Comparison of ENCODE assay signal across 10 cellular contexts in genomic region chr11:76604652-76605241, GRCh38.
DNase-seq lines count a peak whose midpoint lies in the region; ATAC-seq and TF ChIP-seq lines count a peak whose summit lies in the region.
"Had no signal": no experiment of that assay in that cellular context is flagged by ENCODE, and none has a peak within 500 bp of the region (broad histone marks: within the 10 kb centered on the region; RNA-seq: fewer than 3 reads in every experiment).

No MANE protein-coding gene starts in this region.

- peaks cover 35% of the 10 kb centered on the region for H3K4me1 ChIP-seq in lower lobe of right lung
- peaks cover 49% of the 10 kb centered on the region for H3K4me1 ChIP-seq in suprapubic skin
- H3K4me1 ChIP-seq in Caco-2, result no peaks in the 10 kb centered on the region

- peaks cover 26% of the 10 kb centered on the region for H3K9me3 Mint-ChIP-seq in Caco-2 (ENCODE audit: unreplicated experiment)
- no peaks in the 10 kb centered on the region for H3K9me3 Mint-ChIP-seq in activated CD4-positive, alpha-beta T cell treated with anti-CD3 and anti-CD28 coated beads, Interleukin-2, amount 10 ng/mL, durations not matched to agents 7 days and 5 days

- POLR2A ChIA-PET in Caco-2 (lab: Charles Lee), result no interaction called here
- POLR2A ChIA-PET in activated CD4-positive, alpha-beta T cell treated with anti-CD3 and anti-CD28 coated beads, Interleukin-2, amount 10 ng/mL, durations not matched to agents 7 days and 5 days (lab: Charles Lee), result no interaction called here

- BruUV-seq in Caco-2 (replicated peaks; lab: Mats Ljungman, UMichigan), result no TSS peak

- no peak overlapping the region for H3K27ac Mint-ChIP-seq in Caco-2 (ENCODE audit: unreplicated experiment)
- no peak overlapping the region for H3K27ac Mint-ChIP-seq in activated CD4-positive, alpha-beta T cell treated with anti-CD3 and anti-CD28 coated beads, Interleukin-2, amount 10 ng/mL, durations not matched to agents 7 days and 5 days

- TF ChIP-seq EP300 in suprapubic skin (IDR thresholded peaks at IDR 0.05), result no peak

- H3K4me1 Mint-ChIP-seq in Caco-2 (ENCODE audit: low read depth, unreplicated experiment), result no peaks in the 10 kb centered on the region
- H3K4me1 Mint-ChIP-seq in activated CD4-positive, alpha-beta T cell treated with anti-CD3 and anti-CD28 coated beads, Interleukin-2, amount 10 ng/mL, durations not matched to agents 7 days and 5 days, result no peaks in the 10 kb centered on the region

- H3K36me3 ChIP-seq in lower lobe of right lung, result no peaks in the 10 kb centered on the region
- no peaks in the 10 kb centered on the region for H3K36me3 ChIP-seq in suprapubic skin
- no peaks in the 10 kb centered on the region for H3K36me3 ChIP-seq in Caco-2 (ENCODE audit: control insufficient read depth, insufficient read depth, low read length)

- H3K27me3 Mint-ChIP-seq in Caco-2 (ENCODE audit: insufficient read depth, unreplicated experiment), result no peaks in the 10 kb centered on the region
- H3K27me3 Mint-ChIP-seq in activated CD4-positive, alpha-beta T cell treated with anti-CD3 and anti-CD28 coated beads, Interleukin-2, amount 10 ng/mL, durations not matched to agents 7 days and 5 days, result peaks cover 2% of the 10 kb centered on the region

- TF ChIP-seq CTCF in lower lobe of right lung (IDR thresholded peaks at IDR 0.05) (no peak), suprapubic skin (IDR thresholded peaks at IDR 0.05) (no peak), Caco-2 (IDR thresholded peaks at IDR 0.05; ENCODE audit: insufficient read depth in 1 of 2, low read depth in 1 of 2, low read length in 1 of 2, severe bottlenecking in 1 of 2, unreplicated experiment in 1 of 2) (no peak)

- H3K27me3 ChIP-seq in lower lobe of right lung (ENCODE audit: low read depth), result no peaks in the 10 kb centered on the region
- no peaks in the 10 kb centered on the region for H3K27me3 ChIP-seq in suprapubic skin
- no peaks in the 10 kb centered on the region for H3K27me3 ChIP-seq in Caco-2 (replicated peaks; ENCODE audit: control insufficient read depth, insufficient read depth, low read length)

- H3K4me3 ChIP-seq in lower lobe of right lung (no peak overlapping the region), suprapubic skin (no peak overlapping the region), Caco-2 (ENCODE audit: low read depth, low read length) (no peak overlapping the region)

- WGBS in suprapubic skin, result 64% methylated on average over 1 of the region's 8 CpGs

- ATAC-seq in lower lobe of right lung (peak; percentile 11 to 30), GM19467 (IDR thresholded peaks at IDR 0.05; ENCODE audit: unreplicated experiment) (no peak)

- no peaks in the 10 kb centered on the region for H3K36me3 Mint-ChIP-seq in Caco-2 (ENCODE audit: insufficient read depth, unreplicated experiment)
- no peaks in the 10 kb centered on the region for H3K36me3 Mint-ChIP-seq in activated CD4-positive, alpha-beta T cell treated with anti-CD3 and anti-CD28 coated beads, Interleukin-2, amount 10 ng/mL, durations not matched to agents 7 days and 5 days (ENCODE audit: low read depth)
- H3K36me3 Mint-ChIP-seq: naive B cell had no signal

- H3K4me3 Mint-ChIP-seq in Caco-2 (ENCODE audit: unreplicated experiment), result no peak overlapping the region
- H3K4me3 Mint-ChIP-seq in activated CD4-positive, alpha-beta T cell treated with anti-CD3 and anti-CD28 coated beads, Interleukin-2, amount 10 ng/mL, durations not matched to agents 7 days and 5 days, result no peak overlapping the region
- H3K4me3 Mint-ChIP-seq: naive B cell had no signal

- DNase-seq in M059J (ENCODE audit: low read depth) (peak; percentile 80), epidermal melanocyte (ENCODE audit: insufficient read length, low spot score) (peak; percentile 56), lower lobe of right lung (no peak), suprapubic skin (ENCODE audit: low spot score in 2 of 2) (peak; percentile 61 to 80), NCI-H345 treated with DMSO at 0.1 percent for 48 hours (lab: John Stamatoyannopoulos, UW; ENCODE audit: unreplicated experiment) (no peak), Caco-2 (no peak)
- no peak for DNase-seq in activated CD4-positive, alpha-beta T cell treated with anti-CD3 and anti-CD28 coated beads, Interleukin-2, amount 10 ng/mL, durations not matched to agents 7 days and 5 days
- DNase-seq: activated CD4-positive, alpha-beta T cell treated with anti-CD3 and anti-CD28 coated beads for 4 hours; naive B cell had no signal

- CTCF ChIA-PET in Caco-2 (lab: Charles Lee), result interaction anchor here (0.6 kb wide), 1 partner anchor 15 kb away, joined by 3 read pairs; no protein-coding TSS in a partner anchor
- CTCF ChIA-PET in activated CD4-positive, alpha-beta T cell treated with anti-CD3 and anti-CD28 coated beads, Interleukin-2, amount 10 ng/mL, durations not matched to agents 7 days and 5 days (lab: Charles Lee), result no interaction called here

- intact Hi-C loops in lower lobe of right lung (cut with DNase I) (no loop called here), Caco-2 (cut with micrococcal nuclease; ENCODE audit: unreplicated experiment) (no loop called here)

- H3K27ac ChIP-seq in lower lobe of right lung, result peak overlapping the region; percentile 41
- H3K27ac ChIP-seq in suprapubic skin, result peak overlapping the region; percentile 52

- H3K9me3 ChIP-seq in lower lobe of right lung (no peaks in the 10 kb centered on the region), suprapubic skin (no peaks in the 10 kb centered on the region), Caco-2 (peaks cover 12% of the 10 kb centered on the region)

- no peak for TF ChIP-seq POLR2A in suprapubic skin (IDR thresholded peaks at IDR 0.05)

Comparison
In these comparisons a context has a peak if more than half of its experiments do, and no peak if none do; other contexts are left out.
1. DNase-seq: peak in M059J (single experiment), epidermal melanocyte (single experiment) and suprapubic skin (2 of 2); none in lower lobe of right lung (single experiment), NCI-H345 treated with DMSO at 0.1 percent for 48 hours (single experiment), Caco-2 (0 of 2) and activated CD4-positive, alpha-beta T cell treated with anti-CD3 and anti-CD28 coated beads, Interleukin-2, amount 10 ng/mL, durations not matched to agents 7 days and 5 days (single experiment).